In genomic region chr4:141724646-141725045, GRCh38 we compare ENCODE assay signal across 31 cellular contexts.
"Had no signal": no experiment of that assay in that cellular context is flagged by ENCODE, and none has a peak within 500 bp of the region (broad histone marks: within the 10 kb centered on the region; RNA-seq: fewer than 3 reads in every experiment).

No MANE protein-coding gene starts in this region.

- H3K4me3 Mint-ChIP-seq: activated B cell treated with CpG ODN at 0.5 μM for 24 hours; activated CD4-positive, alpha-beta memory T cell treated with anti-CD3 and anti-CD28 coated beads for 36 hours; activated naive CD4-positive, alpha-beta T cell treated with anti-CD3 and anti-CD28 coated beads for 36 hours; activated T-cell treated with anti-CD3 and anti-CD28 coated beads, Interleukin-2, amount 50 U/mL, for 4 hours; activated T-helper 1 cell treated with anti-CD3 and anti-CD28 coated beads, Interleukin-12 subunit alpha, Interleukin-12 subunit beta, Interleukin-2, Interleukin-4 antibody, amounts not matched to agents 30 ng/mL and 10 ng/mL and 1 ng/mL, durations not matched to agents 14 hours and 24 hours and 36 hours had no signal

- H3K27ac ChIP-seq: adrenal gland, body of pancreas, breast epithelium, VCaP had no signal

- FAIRE-seq: astrocyte had no signal

- H3K9me3 Mint-ChIP-seq: activated B cell treated with CpG ODN at 0.5 μM for 24 hours; activated CD4-positive, alpha-beta memory T cell treated with anti-CD3 and anti-CD28 coated beads for 36 hours; activated naive CD4-positive, alpha-beta T cell treated with anti-CD3 and anti-CD28 coated beads for 36 hours; activated naive CD4-positive, alpha-beta T cell treated with anti-CD3 and anti-CD28 coated beads, Interleukin-2, amount 50 U/mL, for 72 hours; activated T-cell treated with anti-CD3 and anti-CD28 coated beads, Interleukin-2, amount 50 U/mL, for 4 hours; activated T-helper 1 cell treated with anti-CD3 and anti-CD28 coated beads, Interleukin-12 subunit alpha, Interleukin-12 subunit beta, Interleukin-2, Interleukin-4 antibody, amounts not matched to agents 30 ng/mL and 10 ng/mL and 1 ng/mL, durations not matched to agents 14 hours and 24 hours and 36 hours had no signal

- H3K36me3 Mint-ChIP-seq: activated naive CD4-positive, alpha-beta T cell treated with anti-CD3 and anti-CD28 coated beads, Interleukin-2, amount 50 U/mL, for 72 hours had no signal

- H3K4me1 Mint-ChIP-seq: activated B cell treated with CpG ODN at 0.5 μM for 24 hours had no signal

- H3K9me3 ChIP-seq: adrenal gland, body of pancreas, breast epithelium had no signal

- ATAC-seq: activated naive CD4-positive, alpha-beta T cell treated with anti-CD3 and anti-CD28 coated beads, Interleukin-2, amount 50 U/mL, for 72 hours; activated T-cell treated with anti-CD3 and anti-CD28 coated beads, Interleukin-2, amount 50 U/mL, for 4 hours; body of pancreas had no signal

- H3K27ac Mint-ChIP-seq: activated B cell treated with CpG ODN at 0.5 μM for 24 hours; activated CD4-positive, alpha-beta memory T cell treated with anti-CD3 and anti-CD28 coated beads for 36 hours; activated naive CD4-positive, alpha-beta T cell treated with anti-CD3 and anti-CD28 coated beads for 36 hours; activated naive CD4-positive, alpha-beta T cell treated with anti-CD3 and anti-CD28 coated beads, Interleukin-2, amount 50 U/mL, for 72 hours; activated T-helper 1 cell treated with anti-CD3 and anti-CD28 coated beads, Interleukin-12 subunit alpha, Interleukin-12 subunit beta, Interleukin-2, Interleukin-4 antibody, amounts not matched to agents 30 ng/mL and 10 ng/mL and 1 ng/mL, durations not matched to agents 14 hours and 24 hours and 36 hours had no signal

- H3K4me3 ChIP-seq: adrenal gland, body of pancreas, breast epithelium had no signal

- H3K27me3 Mint-ChIP-seq: activated B cell treated with CpG ODN at 0.5 μM for 24 hours; activated CD4-positive, alpha-beta memory T cell treated with anti-CD3 and anti-CD28 coated beads for 36 hours had no signal

- H3K4me1 ChIP-seq: adrenal gland, body of pancreas, breast epithelium had no signal

- DNase-seq: activated B cell treated with CpG ODN at 0.5 μM for 24 hours; activated CD4-positive, alpha-beta memory T cell treated with anti-CD3 and anti-CD28 coated beads for 36 hours; activated CD4-positive, alpha-beta T cell treated with anti-CD3 and anti-CD28 coated beads for 4 hours; activated CD4-positive, alpha-beta T cell treated with anti-CD3 and anti-CD28 coated beads, Interleukin-2, amount 50 U/mL, for 1 hour; activated CD4-positive, CD25-positive, alpha-beta regulatory T cell treated with anti-CD3 and anti-CD28 coated beads, Interleukin-2, amount 50 U/mL, for 72 hours; activated CD8-positive, alpha-beta memory T cell treated with anti-CD3 and anti-CD28 coated beads, Interleukin-2, amount 50 U/mL, for 4 hours; activated gamma-delta T cell treated with Interleukin-2 at 50 U/mL for 16 hours; activated naive CD4-positive, alpha-beta T cell treated with anti-CD3 and anti-CD28 coated beads for 36 hours; activated T-cell treated with anti-CD3 and anti-CD28 coated beads for 4 hours; activated T-cell treated with anti-CD3 and anti-CD28 coated beads, Interleukin-2, amount 50 U/mL, for 4 hours; adrenal gland; body of pancreas; cerebellar nuclear complex; NCI-H1092 treated with DMSO at 0.1 percent for 48 hours; NCI-H146; NCI-H187; NCI-H2029 treated with DMSO at 0.1 percent for 48 hours; NCI-H345; NCI-H526; NCI-H82; NK-92 treated with Interleukin-12 subunit alpha and Interleukin-12 subunit beta, amount 100 ng/mL, for 24 hours; Right ventricle myocardium superior; SW 1271; T-helper 1 cell; T-helper 2 cell; T-helper 9 cell had no signal
